In genomic region chr13:38844581-38844980, GRCh38 we compare ENCODE assay signal across 30 cellular contexts.
"Had no signal": no experiment of that assay in that cellular context is flagged by ENCODE, and none has a peak within 500 bp of the region (broad histone marks: within the 10 kb centered on the region; RNA-seq: fewer than 3 reads in every experiment).

No MANE protein-coding gene starts in this region.

- H3K9me3 ChIP-seq: gastrocnemius medialis, heart left ventricle had no signal

- H3K4me1 ChIP-seq: esophagus muscularis mucosa, foreskin keratinocyte, heart left ventricle had no signal

- H3K9me3 Mint-ChIP-seq: activated CD4-positive, alpha-beta memory T cell treated with anti-CD3 and anti-CD28 coated beads, Interleukin-2, amount 10 ng/mL, durations not matched to agents 7 days and 5 days; activated CD4-positive, alpha-beta T cell treated with anti-CD3 and anti-CD28 coated beads, Interleukin-2, amount 10 ng/mL, durations not matched to agents 7 days and 5 days; activated T-cell treated with anti-CD3 and anti-CD28 coated beads, Interleukin-2, amount 50 U/mL, for 24 hours; activated T-cell treated with anti-CD3 and anti-CD28 coated beads, Interleukin-2, amount 50 U/mL, for 72 hours; dendritic cell treated with granulocyte-macrophage colony-stimulating factor and Interleukin-4, amounts not matched to agents 40 ng/mL and 50 ng/mL, for 4 days had no signal

- H3K27me3 ChIP-seq: brain microvascular endothelial cell, dorsolateral prefrontal cortex, esophagus muscularis mucosa, foreskin keratinocyte, gastrocnemius medialis had no signal

- H3K36me3 Mint-ChIP-seq: activated naive CD8-positive, alpha-beta T cell had no signal

- H3K36me3 ChIP-seq: brain microvascular endothelial cell, esophagus muscularis mucosa, gastrocnemius medialis, heart left ventricle had no signal

- H3K4me3 Mint-ChIP-seq: activated CD4-positive, alpha-beta memory T cell treated with anti-CD3 and anti-CD28 coated beads, Interleukin-2, amount 10 ng/mL, durations not matched to agents 7 days and 5 days; activated CD4-positive, alpha-beta T cell treated with anti-CD3 and anti-CD28 coated beads, Interleukin-2, amount 10 ng/mL, durations not matched to agents 7 days and 5 days; activated naive CD8-positive, alpha-beta T cell; activated T-cell treated with anti-CD3 and anti-CD28 coated beads, Interleukin-2, amount 50 U/mL, for 24 hours; activated T-cell treated with anti-CD3 and anti-CD28 coated beads, Interleukin-2, amount 50 U/mL, for 72 hours; central memory CD8-positive, alpha-beta T cell; dendritic cell treated with granulocyte-macrophage colony-stimulating factor and Interleukin-4, amounts not matched to agents 40 ng/mL and 50 ng/mL, for 4 days had no signal

- H3K4me3 ChIP-seq: coronary artery, dorsolateral prefrontal cortex, esophagus muscularis mucosa, gastrocnemius medialis, heart left ventricle had no signal

- H3K27me3 Mint-ChIP-seq: activated CD4-positive, alpha-beta T cell treated with anti-CD3 and anti-CD28 coated beads, Interleukin-2, amount 10 ng/mL, durations not matched to agents 7 days and 5 days; dendritic cell treated with granulocyte-macrophage colony-stimulating factor and Interleukin-4, amounts not matched to agents 40 ng/mL and 50 ng/mL, for 4 days had no signal

- FAIRE-seq: astrocyte, bronchial epithelial cell had no signal

- DNase-seq: activated CD4-positive, alpha-beta memory T cell treated with anti-CD3 and anti-CD28 coated beads, Interleukin-2, amount 10 ng/mL, durations not matched to agents 7 days and 5 days; activated CD4-positive, alpha-beta T cell treated with anti-CD3 and anti-CD28 coated beads for 1 hour; activated CD4-positive, alpha-beta T cell treated with anti-CD3 and anti-CD28 coated beads for 4 hours; activated CD4-positive, alpha-beta T cell treated with anti-CD3 and anti-CD28 coated beads, Interleukin-2, amount 10 ng/mL, durations not matched to agents 7 days and 5 days; activated CD4-positive, alpha-beta T cell treated with anti-CD3 and anti-CD28 coated beads, Interleukin-2, amount 50 U/mL, for 4 hours; activated CD8-positive, alpha-beta memory T cell treated with anti-CD3 and anti-CD28 coated beads, Interleukin-2, amount 50 U/mL, for 48 hours; activated gamma-delta T cell; activated naive CD4-positive, alpha-beta T cell; activated naive CD4-positive, alpha-beta T cell treated with anti-CD3 and anti-CD28 coated beads, Interleukin-2, amount 50 U/mL, for 16 hours; activated T-cell treated with anti-CD3 and anti-CD28 coated beads for 4 hours; activated T-cell treated with anti-CD3 and anti-CD28 coated beads, Interleukin-2, amount 50 U/mL, for 24 hours; activated T-cell treated with anti-CD3 and anti-CD28 coated beads, Interleukin-2, amount 50 U/mL, for 72 hours; amniotic stem cell; anterior cingulate cortex; brain microvascular endothelial cell; dorsolateral prefrontal cortex; effector memory CD4-positive, alpha-beta T cell; erythroblast; foreskin keratinocyte; gastrocnemius medialis; glutamatergic neuron; heart left ventricle; T-helper 2 cell had no signal

- H3K27ac Mint-ChIP-seq: activated CD4-positive, alpha-beta memory T cell treated with anti-CD3 and anti-CD28 coated beads, Interleukin-2, amount 10 ng/mL, durations not matched to agents 7 days and 5 days; activated CD4-positive, alpha-beta T cell treated with anti-CD3 and anti-CD28 coated beads, Interleukin-2, amount 10 ng/mL, durations not matched to agents 7 days and 5 days; activated naive CD8-positive, alpha-beta T cell; activated T-cell treated with anti-CD3 and anti-CD28 coated beads, Interleukin-2, amount 50 U/mL, for 24 hours; activated T-cell treated with anti-CD3 and anti-CD28 coated beads, Interleukin-2, amount 50 U/mL, for 72 hours; dendritic cell treated with granulocyte-macrophage colony-stimulating factor and Interleukin-4, amounts not matched to agents 40 ng/mL and 50 ng/mL, for 4 days had no signal

- H3K4me1 Mint-ChIP-seq: activated CD4-positive, alpha-beta memory T cell treated with anti-CD3 and anti-CD28 coated beads, Interleukin-2, amount 10 ng/mL, durations not matched to agents 7 days and 5 days; activated CD4-positive, alpha-beta T cell treated with anti-CD3 and anti-CD28 coated beads, Interleukin-2, amount 10 ng/mL, durations not matched to agents 7 days and 5 days; central memory CD8-positive, alpha-beta T cell had no signal
